In genomic region chr17:39927101-39927927, GRCh38 we compare ENCODE assay signal across 8 cellular contexts. TPM values are rescaled to one million over a fixed set of nuclear protein-coding genes. Genes with fewer than 3 reads are reported as not detected.
DNase-seq lines count a peak whose midpoint lies in the region; ATAC-seq and TF ChIP-seq lines count a peak whose summit lies in the region.

Gene LRRC3C, plus strand, starts transcription at chr17:39927732. Its CDS starts 13,792 bp downstream, at chr17:39941524.
Gene ORMDL3, minus strand, starts transcription at chr17:39927601. Its CDS starts 3,398 bp downstream, at chr17:39924203.

- H3K27me3 ChIP-seq in ACC112 (ENCODE audit: insufficient read depth, low read length) (no peaks in the 10 kb centered on the region), smooth muscle cell (ENCODE audit: low read depth) (no peaks in the 10 kb centered on the region)

- CTCF ChIA-PET in WTC11 (lab: Charles Lee): interaction anchor here (0.8 to 2.4 kb wide), 6 partner anchors 15 to 127 kb away, joined by 3 to 8 read pairs (median 3); partner anchors contain the start of gene MED24

- peaks cover 8% of the 10 kb centered on the region for H3K36me3 Mint-ChIP-seq in WTC11

- H3K36me3 ChIP-seq in ACC112 (ENCODE audit: insufficient read depth, low read length) (peaks cover 6% of the 10 kb centered on the region; the same call in 1 of the 2 replicates), smooth muscle cell (ENCODE audit: low read depth) (no peaks in the 10 kb centered on the region)

- H3K27ac Mint-ChIP-seq in WTC11: peak within 1 kb of the TSS; percentile 98

- H4K20me1 ChIP-seq in smooth muscle cell (ENCODE audit: low read depth): peaks cover 43% of the 10 kb centered on the region

- ATAC-seq in GM18873 (IDR thresholded peaks at IDR 0.05; ENCODE audit: low FRiP score, unreplicated experiment) (peak; percentile 72), HG03139 (IDR thresholded peaks at IDR 0.05; ENCODE audit: unreplicated experiment) (peak; percentile 76), WTC11 (peak; percentile 85)

- H3K79me2 ChIP-seq in ACC112 (ENCODE audit: control insufficient read depth, insufficient read depth, low read length, unreplicated experiment) (peaks cover 36% of the 10 kb centered on the region), smooth muscle cell (ENCODE audit: low read depth) (peaks cover 30% of the 10 kb centered on the region)

- DNase-seq in NCI-H2227 treated with DMSO at 0.1 percent for 48 hours (lab: John Stamatoyannopoulos, UW) (peak; percentile 89), WTC11 (ENCODE audit: low spot score) (peak; percentile 96), cardiac fibroblast (ENCODE audit: low read depth in 2 of 2) (peak; percentile 93 to 95), iPS-NIHi7 (ENCODE audit: extremely low spot score) (peak; percentile 95), smooth muscle cell (lab: John Stamatoyannopoulos, UW; ENCODE audit: unreplicated experiment) (peak; percentile 83)

- POLR2A ChIA-PET in WTC11 (lab: Charles Lee): interaction anchor here (0.6 to 1.9 kb wide), 2 partner anchors 53 to 86 kb away, joined by 4 to 6 read pairs; partner anchors contain the start of gene PSMD3

- WGBS in smooth muscle cell (ENCODE audit: low lambda C conversion rate): under 1% methylated on average over 55 of the region's 72 CpGs

- peak within 1 kb of the TSS; percentile 82 for H3K4me3 Mint-ChIP-seq in WTC11

- H3F3A ChIP-seq in smooth muscle cell (ENCODE audit: low read depth): peaks cover 7% of the 10 kb centered on the region

- H3K4me1 Mint-ChIP-seq in WTC11: peaks cover 38% of the 10 kb centered on the region

- H3K9me3 Mint-ChIP-seq in WTC11: no peaks in the 10 kb centered on the region

- H3K9ac ChIP-seq in smooth muscle cell (ENCODE audit: low read depth): peak within 1 kb of the TSS; percentile 97

- H3K4me3 ChIP-seq in ACC112 (ENCODE audit: low read depth, low read length) (peak within 1 kb of the TSS; percentile 86), cardiac fibroblast (replicated peaks in 1 of 2; ENCODE audit: low read depth in 2 of 2, low read length in 2 of 2) (peak within 1 kb of the TSS; percentile 83 to 92), smooth muscle cell (peak within 1 kb of the TSS; percentile 94)

- peak within 1 kb of the TSS; percentile 16 for H2AFZ ChIP-seq in ACC112 (ENCODE audit: low read length, unreplicated experiment)
- H2AFZ ChIP-seq in smooth muscle cell (ENCODE audit: low read depth): peak within 1 kb of the TSS; percentile 36

- TF ChIP-seq CTCF in WTC11 (IDR thresholded peaks at IDR 0.05) (no peak), cardiac fibroblast (IDR thresholded peaks at IDR 0.05; ENCODE audit: low read depth, low read length) (no peak), smooth muscle cell (IDR thresholded peaks at IDR 0.05; ENCODE audit: borderline replicate concordance, insufficient read depth, poor library complexity, severe bottlenecking) (no peak)

- H3K27me3 Mint-ChIP-seq in WTC11 (ENCODE audit: low read depth): peaks cover 4% of the 10 kb centered on the region; the same call in 1 of the 2 replicates

- H3K27ac ChIP-seq in ACC112 (ENCODE audit: low read depth, low read length): peak within 1 kb of the TSS; percentile 92
- H3K27ac ChIP-seq in smooth muscle cell (ENCODE audit: low read depth): peak within 1 kb of the TSS; percentile 98

- H3K4me2 ChIP-seq in smooth muscle cell: peak within 1 kb of the TSS; percentile 98

- peaks cover 52% of the 10 kb centered on the region for H3K4me1 ChIP-seq in ACC112 (ENCODE audit: control insufficient read depth, insufficient read depth, low read length, unreplicated experiment)
- H3K4me1 ChIP-seq in smooth muscle cell (ENCODE audit: low read depth): peaks cover 25% of the 10 kb centered on the region

- no peaks in the 10 kb centered on the region for H3K9me3 ChIP-seq in smooth muscle cell (replicated peaks; ENCODE audit: low read depth)

TF ChIP-seq in WTC11, 78 proteins besides CTCF, POLR2A, EP300 and RAD21 (continues in another document):
- no peak for TF ChIP-seq HMGXB4 (CRISPR knock-in tag; IDR thresholded peaks at IDR 0.05)
- no peak for TF ChIP-seq MLX (CRISPR knock-in tag; IDR thresholded peaks at IDR 0.05)
- no peak for TF ChIP-seq CBFB (CRISPR knock-in tag; IDR thresholded peaks at IDR 0.05; ENCODE audit: low read depth)
- TF ChIP-seq STAT6 (CRISPR knock-in tag; conservative IDR thresholded peaks at IDR 0.05; ENCODE audit: low read depth): no peak
- no peak for TF ChIP-seq ZNF219 (CRISPR knock-in tag; IDR thresholded peaks at IDR 0.05; ENCODE audit: borderline replicate concordance)
- TF ChIP-seq TCF7 (CRISPR knock-in tag; IDR thresholded peaks at IDR 0.05; ENCODE audit: low read depth): no peak
- peak; percentile 60; the same call in 1 of the 2 replicates for TF ChIP-seq GABPB1 (CRISPR knock-in tag; IDR thresholded peaks at IDR 0.05)
- no peak for TF ChIP-seq MXD4 (CRISPR knock-in tag; IDR thresholded peaks at IDR 0.05; ENCODE audit: borderline replicate concordance)
- no peak for TF ChIP-seq SMAD3 (CRISPR knock-in tag; IDR thresholded peaks at IDR 0.05; ENCODE audit: borderline replicate concordance)
- no peak for TF ChIP-seq ZNF425 (CRISPR knock-in tag; conservative IDR thresholded peaks at IDR 0.05)
- no peak for TF ChIP-seq NR3C1 (CRISPR knock-in tag; conservative IDR thresholded peaks at IDR 0.05; ENCODE audit: low read depth)
- no peak for TF ChIP-seq SMAD4 (CRISPR knock-in tag; IDR thresholded peaks at IDR 0.05)
- no peak for TF ChIP-seq ZNF317 (CRISPR knock-in tag; IDR thresholded peaks at IDR 0.05; ENCODE audit: borderline replicate concordance, low read depth)
- TF ChIP-seq ZNF138 (CRISPR knock-in tag; conservative IDR thresholded peaks at IDR 0.05): no peak
- no peak for TF ChIP-seq TP53 (CRISPR knock-in tag; IDR thresholded peaks at IDR 0.05)
- TF ChIP-seq TEAD1 (CRISPR knock-in tag; IDR thresholded peaks at IDR 0.05): 0 out of 2 replicates have a peak, but pooled peaks have one; percentile 28
- peak; percentile 99 for TF ChIP-seq CREM (CRISPR knock-in tag; IDR thresholded peaks at IDR 0.05)

RNA-seq across cellular contexts. Expression of gene LRRC3C, which starts in this region (rescaled TPM):
- not detected in 3 replicates for total RNA-seq in WTC11 (2021)
- total RNA-seq in smooth muscle cell: not detected in 2 replicates
- not detected in 2 replicates for polyA plus RNA-seq in smooth muscle cell

RNA-seq across cellular contexts. Expression of gene ORMDL3, which starts in this region (rescaled TPM):
- total RNA-seq in WTC11 (2021) (53.2 to 59.4 TPM (median 54.1 TPM) in 3 replicates), smooth muscle cell (29.8 and 43.5 TPM in 2 replicates)
- 24.7 and 34.9 TPM in 2 replicates for polyA plus RNA-seq in smooth muscle cell

Comparison
In these comparisons a context has a peak if more than half of its experiments do, and no peak if none do; other contexts are left out.
1. Peak in every context shown above with its lines: DNase-seq, ATAC-seq, H3K4me3 ChIP-seq and H3K27ac ChIP-seq.